8 cellular contexts compared by ENCODE assay signal in the genomic region with DNA sequence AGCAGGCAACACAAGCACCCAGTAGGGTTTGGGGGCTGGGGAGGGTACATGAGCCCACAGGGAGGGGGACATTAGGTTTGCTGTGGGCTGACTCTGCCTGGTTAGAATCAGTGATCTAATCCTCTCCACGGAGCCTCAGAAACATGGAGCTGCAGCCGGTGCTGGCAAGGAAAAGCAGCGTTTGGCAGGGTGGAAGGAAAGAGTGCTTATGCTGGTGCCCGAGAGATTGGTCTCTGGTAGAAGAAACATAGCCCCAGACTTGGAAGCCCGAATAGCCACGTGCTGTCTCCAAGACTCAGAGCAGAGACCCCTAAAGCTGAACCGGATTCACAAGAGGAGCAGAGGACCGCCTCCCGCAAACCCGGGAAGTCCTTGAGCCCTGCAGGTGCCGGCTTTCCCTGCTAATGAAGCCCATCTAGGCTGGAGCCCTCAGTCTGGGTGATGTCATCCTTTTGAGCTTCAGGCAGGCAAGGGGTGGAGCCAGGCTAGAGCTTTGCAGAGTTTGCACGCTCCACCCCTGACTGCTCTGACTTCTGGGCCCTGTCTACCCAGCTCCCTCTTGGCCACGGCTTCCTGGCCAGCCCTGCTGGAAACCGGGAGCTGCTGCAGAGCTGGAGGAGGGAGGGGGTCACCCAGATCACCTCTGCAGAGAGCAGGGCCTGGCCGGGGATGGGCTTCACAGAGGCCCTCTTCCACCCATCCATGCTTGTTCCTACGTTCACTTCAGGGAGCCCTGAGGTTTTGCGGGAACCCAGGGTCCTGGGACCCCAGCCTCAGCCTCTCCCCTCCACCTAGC. TPM values are rescaled to one million over a fixed set of nuclear protein-coding genes. Genes with fewer than 3 reads are reported as not detected.
A peak's percentile ranks its signal among the peaks of the same experiment; 100 is the strongest.
DNase-seq lines count a peak whose midpoint lies in the region; ATAC-seq and TF ChIP-seq lines count a peak whose summit lies in the region.

No MANE protein-coding gene starts in this region.

- H3K27me3 ChIP-seq in dorsolateral prefrontal cortex, result no peaks in the 10 kb centered on the region

- ATAC-seq in GM18499 (IDR thresholded peaks at IDR 0.05; ENCODE audit: insufficient read depth, unreplicated experiment) (peak; percentile 64), HG03103 (IDR thresholded peaks at IDR 0.05; ENCODE audit: low read depth, unreplicated experiment) (peak; percentile 73), left lobe of liver (peak; percentile 67), GM18517 (IDR thresholded peaks at IDR 0.05; ENCODE audit: unreplicated experiment) (no peak)

- peak overlapping the region; percentile 5 to 98 (median 86) for H3K27ac ChIP-seq in dorsolateral prefrontal cortex

- peak; percentile 87 for DNase-seq in NCI-H2227 treated with DMSO at 0.1 percent for 48 hours (lab: John Stamatoyannopoulos, UW)
- DNase-seq in activated CD4-positive, alpha-beta T cell treated with anti-CD3 and anti-CD28 coated beads, Interleukin-2, amount 50 U/mL, for 24 hours (ENCODE audit: low read depth in 1 of 2, low spot score in 1 of 2), result peak; percentile 13 to 55
- DNase-seq in dorsolateral prefrontal cortex, result peak in 9 of 10 donors; percentile 67 to 91 (median 83)
- DNase-seq in left lobe of liver (ENCODE audit: low spot score), result peak; percentile 51
- peak; percentile 46 to 47 for DNase-seq in stimulated activated CD4-positive, alpha-beta T cell treated with anti-CD3 and anti-CD28 coated beads, Interleukin-1b, Interleukin-23, amount 100 ng/mL, for 4 hours (ENCODE audit: low read depth in 2 of 2)

- peak overlapping the region in 57 of 59 donors; percentile 0 to 60 (median 41) for H3K4me3 ChIP-seq in dorsolateral prefrontal cortex

- intact Hi-C loops in dorsolateral prefrontal cortex (cut with DNase I), result loop anchor here in 1 of 2 donors (5.0 kb wide), 1 partner anchor 67 kb away; no protein-coding TSS in a partner anchor

- TF ChIP-seq CTCF in dorsolateral prefrontal cortex (IDR thresholded peaks at IDR 0.05 in 54 of 56, conservative IDR thresholded peaks at IDR 0.05 in 2 of 56; ENCODE audit: low read depth in 1 of 56, partially characterized antibody in 56 of 56), result peak in 1 of 56 donors; percentile 6

RNA-seq across cellular contexts. Expression of a gene that starts 35.0 kb away (rescaled TPM):
- total RNA-seq in dorsolateral prefrontal cortex, result 100 to 1,000 TPM in 42 of 120 experiments, 10 to 100 TPM in 78; 43.5 to 270 (median 90.6) TPM
- 0.75 TPM for total RNA-seq in left lobe of liver

Comparison
In these comparisons a context has a peak if more than half of its experiments do, and no peak if none do; other contexts are left out.
1. DNase-seq: peak in every context shown above with its lines; median percentile 87 in NCI-H2227 treated with DMSO at 0.1 percent for 48 hours; 83 in dorsolateral prefrontal cortex; 51 in left lobe of liver; 46 in stimulated activated CD4-positive, alpha-beta T cell treated with anti-CD3 and anti-CD28 coated beads, Interleukin-1b, Interleukin-23, amount 100 ng/mL, for 4 hours; 34 in activated CD4-positive, alpha-beta T cell treated with anti-CD3 and anti-CD28 coated beads, Interleukin-2, amount 50 U/mL, for 24 hours.
2. RNA of a gene that starts 35.0 kb away (total RNA-seq): 43.5 to 270 TPM in dorsolateral prefrontal cortex; 0.75 TPM in left lobe of liver (single experiment); every median in the first group is over 10 times any median in the second.